8 cellular contexts compared by ENCODE assay signal in genomic region chr7:26061340-26062239, GRCh38.
DNase-seq lines count a peak whose midpoint lies in the region; ATAC-seq, FAIRE-seq and TF ChIP-seq lines count a peak whose summit lies in the region.

No MANE protein-coding gene starts in this region.

- TF ChIP-seq CTCF in GM12873 (IDR thresholded peaks at IDR 0.05; ENCODE audit: insufficient read depth, low read depth, low read length, missing control alignments): peak; percentile 91
- peak; percentile 82 for TF ChIP-seq CTCF in parathyroid adenoma (IDR thresholded peaks at IDR 0.05)

- ATAC-seq in HG03025 (IDR thresholded peaks at IDR 0.05; ENCODE audit: low FRiP score, unreplicated experiment): no peak

- H3K36me3 ChIP-seq in parathyroid adenoma (ENCODE audit: control insufficient read depth, insufficient read depth, low read length): no peaks in the 10 kb centered on the region

- no peak overlapping the region for H3K27ac ChIP-seq in parathyroid adenoma

- no peaks in the 10 kb centered on the region for H3K79me2 ChIP-seq in parathyroid adenoma

- peak; percentile 52 for DNase-seq in OCI-M1 (lab: John Stamatoyannopoulos, UW)
- peak; percentile 57 for DNase-seq in activated T-cell treated with anti-CD3 and anti-CD28 coated beads for 48 hours (ENCODE audit: low read depth)
- peak; percentile 10 for DNase-seq in fibroblast of the conjunctiva (ENCODE audit: low read depth)
- peak; percentile 70 for DNase-seq in urothelium cell line (ENCODE audit: low spot score)

- no peaks in the 10 kb centered on the region for H3K4me1 ChIP-seq in parathyroid adenoma

- no peaks in the 10 kb centered on the region for H3K9me3 ChIP-seq in parathyroid adenoma (ENCODE audit: control insufficient read depth, low read length)

- peak overlapping the region; percentile 66 for H2AFZ ChIP-seq in parathyroid adenoma

- no peak overlapping the region for H3K4me2 ChIP-seq in parathyroid adenoma (ENCODE audit: low read length)

- H3K9ac ChIP-seq in parathyroid adenoma: no peak overlapping the region

- peak; percentile 85 for TF ChIP-seq RAD21 in Ishikawa (IDR thresholded peaks at IDR 0.05; ENCODE audit: low read depth)

- FAIRE-seq in urothelium cell line (lab: Jason Lieb, UNC): no peak

- no peak overlapping the region for H3K4me3 ChIP-seq in parathyroid adenoma (ENCODE audit: low read depth, low read length)

- 0 out of 2 replicates have a peak, but pooled peaks have one; percentile 12 for TF ChIP-seq EP300 in Ishikawa (IDR thresholded peaks at IDR 0.05; ENCODE audit: borderline replicate concordance)

- no peaks in the 10 kb centered on the region for H3K27me3 ChIP-seq in parathyroid adenoma (ENCODE audit: control insufficient read depth, insufficient read depth, low read length)

TF ChIP-seq in Ishikawa, 13 proteins besides CTCF, POLR2A, EP300 and RAD21:
- no peak for TF ChIP-seq MAX (IDR thresholded peaks at IDR 0.05)
- TF ChIP-seq NFIC (IDR thresholded peaks at IDR 0.05): peak; percentile 76
- TF ChIP-seq FOXM1 (IDR thresholded peaks at IDR 0.05; ENCODE audit: borderline replicate concordance, low read depth): no peak
- no peak for TF ChIP-seq TAF1 (IDR thresholded peaks at IDR 0.05; ENCODE audit: low read depth)
- no peak for TF ChIP-seq CREB1 (IDR thresholded peaks at IDR 0.05; ENCODE audit: low read depth)
- no peak for TF ChIP-seq REST (IDR thresholded peaks at IDR 0.05; ENCODE audit: low read depth)
- TF ChIP-seq CEBPB (IDR thresholded peaks at IDR 0.05): no peak
- no peak; the same call in 1 of the 2 replicates for TF ChIP-seq TCF12 (IDR thresholded peaks at IDR 0.05; ENCODE audit: low read depth)
- TF ChIP-seq TEAD4 (IDR thresholded peaks at IDR 0.05): no peak; the same call in 1 of the 2 replicates

Comparison
In these comparisons a context has a peak if more than half of its experiments do, and no peak if none do; other contexts are left out.
1. DNase-seq: peak in every context shown above with its lines; median percentile 70 in urothelium cell line; 57 in activated T-cell treated with anti-CD3 and anti-CD28 coated beads for 48 hours; 52 in OCI-M1; 10 in fibroblast of the conjunctiva.